Comparison of ENCODE assay signal across 11 cellular contexts in genomic region chr7:48000164-48000563, GRCh38. TPM values are rescaled to one million over a fixed set of nuclear protein-coding genes. Genes with fewer than 3 reads are reported as not detected.
DNase-seq lines count a peak whose midpoint lies in the region; TF ChIP-seq lines count a peak whose summit lies in the region.
"Not testable (repeated sequence)": the region's sequence is repeated elsewhere in the genome, so short reads cannot be mapped to it uniquely, and the experiment has no call there.
"Had no signal": no experiment of that assay in that cellular context is flagged by ENCODE, and none has a peak within 500 bp of the region (broad histone marks: within the 10 kb centered on the region; RNA-seq: fewer than 3 reads in every experiment).

No MANE protein-coding gene starts in this region.

- not testable (repeated sequence) for H3K4me3 ChIP-seq in astrocyte of the spinal cord (ENCODE audit: low read depth, low read length); epithelial cell of esophagus (ENCODE audit: low read length)

- not testable (repeated sequence) for TF ChIP-seq CTCF in astrocyte of the spinal cord (IDR thresholded peaks at IDR 0.05; ENCODE audit: low read depth, low read length); epithelial cell of esophagus (IDR thresholded peaks at IDR 0.05; ENCODE audit: insufficient read depth, low read depth, low read length, missing control alignments)

- peak; percentile 78 for DNase-seq in A172 (ENCODE audit: low spot score)
- DNase-seq in EL: peak; percentile 42
- peak; percentile 76 for DNase-seq in HCEC 1CT
- peak; percentile 18 for DNase-seq in LoVo (ENCODE audit: low spot score)
- peak; percentile 41 for DNase-seq in RPMI7951 (ENCODE audit: low read depth)
- DNase-seq in astrocyte of the spinal cord (ENCODE audit: low read depth, low spot score): peak; percentile 24
- peak; percentile 81 for DNase-seq in epithelial cell of esophagus (ENCODE audit: low read depth)
- DNase-seq in myocyte (ENCODE audit: low read depth): peak; percentile 6

- in situ Hi-C loops in astrocyte of the spinal cord (cut with HindIII; ENCODE audit: low sequenced_read_pairs): not testable (repeated sequence)

RNA-seq across cellular contexts. Expression of gene HUS1, which starts 20.7 kb away (rescaled TPM):
- 50.0 and 67.9 TPM in 2 replicates for total RNA-seq in A172 (2014; rRNA removed; shearing (Covaris generic))
- 22.0 and 33.9 TPM in 2 replicates for total RNA-seq in RPMI7951 (2014; rRNA removed; shearing (Covaris generic))
- total RNA-seq in myocyte: 47.0 and 73.0 TPM in 2 replicates
- polyA plus RNA-seq in myocyte (2012): 27.0 TPM

RNA-seq across cellular contexts. Expression of gene SUN3, which starts 28.7 kb away (rescaled TPM):
- 4.5 and 7.9 TPM in 2 replicates for total RNA-seq in A172 (2014; rRNA removed; shearing (Covaris generic))
- total RNA-seq in RPMI7951 (2014; rRNA removed; shearing (Covaris generic)): not detected in 2 replicates
- total RNA-seq in myocyte: 0.32 TPM in 1 of 2 replicates, not detected in the other
- 0.20 TPM for polyA plus RNA-seq in myocyte (2012)
- total RNA-seq: CD4-positive, CD25-positive, alpha-beta regulatory T cell; H7; Right ventricle myocardium superior had no signal
- polyA plus RNA-seq: CD4-positive, CD25-positive, alpha-beta regulatory T cell had no signal

RNA-seq across cellular contexts. Expression of gene C7orf57, which starts 35.2 kb away (rescaled TPM):
- total RNA-seq in A172 (2014; rRNA removed; shearing (Covaris generic)): 0.62 and 1.6 TPM in 2 replicates
- 0.59 and 1.4 TPM in 2 replicates for total RNA-seq in RPMI7951 (2014; rRNA removed; shearing (Covaris generic))
- total RNA-seq in myocyte: 0.83 and 1.1 TPM in 2 replicates
- polyA plus RNA-seq in myocyte (2012): 0.16 TPM
- total RNA-seq: CD4-positive, CD25-positive, alpha-beta regulatory T cell; Right ventricle myocardium superior had no signal
- polyA plus RNA-seq: CD4-positive, CD25-positive, alpha-beta regulatory T cell had no signal

RNA-seq across cellular contexts. Expression of gene PKD1L1, which starts 51.9 kb away (rescaled TPM):
- total RNA-seq in A172 (2014; rRNA removed; shearing (Covaris generic)): 0.69 TPM in 1 of 2 replicates, not detected in the other
- total RNA-seq in RPMI7951 (2014; rRNA removed; shearing (Covaris generic)): 0.10 and 0.12 TPM in 2 replicates
- 0.03 and 0.10 TPM in 2 replicates for total RNA-seq in myocyte
- 0.47 TPM for polyA plus RNA-seq in myocyte (2012)

Comparison
In these comparisons a context has a peak if more than half of its experiments do, and no peak if none do; other contexts are left out.
1. DNase-seq: peak in every context shown above with its lines; median percentile 81 in epithelial cell of esophagus; 78 in A172; 76 in HCEC 1CT; 42 in EL; 41 in RPMI7951; 24 in astrocyte of the spinal cord; 18 in LoVo; 6 in myocyte.